10 cellular contexts compared by ENCODE assay signal in the genomic region with DNA sequence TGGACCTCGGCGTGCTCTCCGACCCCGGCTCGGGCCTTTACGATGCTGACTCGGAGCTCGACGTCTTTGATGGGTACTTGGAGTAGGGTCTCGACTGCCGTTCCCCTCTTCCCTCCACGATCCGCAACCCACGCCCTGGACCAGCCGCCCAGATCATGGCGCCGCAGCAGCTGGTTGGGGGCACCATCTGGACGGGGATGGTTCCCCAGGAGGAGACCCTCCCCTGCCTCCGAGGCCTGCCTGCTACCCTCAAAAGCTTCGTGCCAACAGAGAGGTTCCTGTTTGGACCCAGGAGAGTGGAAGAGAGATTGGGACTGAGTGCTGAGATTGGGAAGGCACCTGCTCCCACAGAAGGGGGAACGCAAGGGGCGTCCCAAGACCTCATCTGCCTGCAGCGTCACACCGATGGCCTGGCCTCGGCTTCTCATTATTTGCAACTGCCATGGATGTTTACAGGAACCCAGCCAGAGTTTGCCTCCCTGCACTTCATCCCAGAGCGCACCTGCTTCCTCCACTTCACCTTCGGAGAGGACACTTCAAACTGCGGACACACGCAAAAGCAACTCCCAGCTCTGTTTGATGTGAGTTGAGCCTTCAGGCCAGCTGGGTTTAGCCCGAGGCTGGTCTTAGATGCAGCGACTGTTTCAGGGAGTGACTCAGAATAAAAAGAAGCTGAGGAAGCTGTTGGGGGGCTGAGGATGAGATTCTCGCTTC. TPM values are rescaled to one million over a fixed set of nuclear protein-coding genes. Genes with fewer than 3 reads are reported as not detected.
DNase-seq lines count a peak whose midpoint lies in the region; ATAC-seq and TF ChIP-seq lines count a peak whose summit lies in the region.
"Not testable (repeated sequence)": the region's sequence is repeated elsewhere in the genome, so short reads cannot be mapped to it uniquely, and the experiment has no call there.
"Had no signal": no experiment of that assay in that cellular context is flagged by ENCODE, and none has a peak within 500 bp of the region (broad histone marks: within the 10 kb centered on the region; RNA-seq: fewer than 3 reads in every experiment).

No MANE protein-coding gene starts in this region.

- WGBS in hepatocyte (ENCODE audit: low lambda C conversion rate, missing lambda C conversion rate): 75% methylated on average over 23 of the region's 32 CpGs

- peak overlapping the region; percentile 52 for H3K4me3 Mint-ChIP-seq in nephron progenitor cell

- H3K27me3 Mint-ChIP-seq in nephron progenitor cell (ENCODE audit: low read depth, poor library complexity): not testable (repeated sequence)

- not testable (repeated sequence) for H3K9me3 Mint-ChIP-seq in nephron progenitor cell

- H3K4me1 Mint-ChIP-seq in nephron progenitor cell: not testable (repeated sequence)

- not testable (repeated sequence) for H3K36me3 Mint-ChIP-seq in nephron progenitor cell (ENCODE audit: low read depth)

- not testable (repeated sequence) for H3K9me2 ChIP-seq in hepatocyte (replicated peaks; ENCODE audit: insufficient read depth)

- not testable (repeated sequence) for H2AFZ ChIP-seq in hepatocyte

- not testable (repeated sequence) for H3K27ac Mint-ChIP-seq in nephron progenitor cell

- H4K20me1 ChIP-seq in hepatocyte (ENCODE audit: insufficient read depth, poor library complexity, severe bottlenecking): not testable (repeated sequence)

- ATAC-seq in thoracic aorta (ENCODE audit: insufficient number of reproducible peaks, low FRiP score, low read depth): not testable (repeated sequence)

- not testable (repeated sequence) for TF ChIP-seq CTCF in choroid plexus epithelial cell (conservative IDR thresholded peaks at IDR 0.05; ENCODE audit: low read depth, low read length); hepatocyte (IDR thresholded peaks at IDR 0.05; ENCODE audit: poor library complexity); nephron progenitor cell (IDR thresholded peaks at IDR 0.05); thoracic aorta (IDR thresholded peaks at IDR 0.05)

- not testable (repeated sequence) for H3K79me2 ChIP-seq in hepatocyte

- not testable (repeated sequence) for H3K27ac ChIP-seq in hepatocyte
- H3K27ac ChIP-seq in thoracic aorta: peak overlapping the region; percentile 65 to 86

- peak overlapping the region; percentile 51 for H3K4me2 ChIP-seq in hepatocyte

- not testable (repeated sequence) for H3K27me3 ChIP-seq in hepatocyte; thoracic aorta (replicated peaks; ENCODE audit: insufficient read depth)

- H3K4me3 ChIP-seq in choroid plexus epithelial cell (ENCODE audit: low read depth, low read length): peak overlapping the region; percentile 23
- H3K4me3 ChIP-seq in hepatocyte: not testable (repeated sequence)
- H3K4me3 ChIP-seq in thoracic aorta: peak overlapping the region; percentile 76

- not testable (repeated sequence) for H3K9me3 ChIP-seq in hepatocyte (ENCODE audit: low read depth); thoracic aorta

- H3K36me3 ChIP-seq in hepatocyte (replicated peaks; ENCODE audit: insufficient read depth, low read depth); thoracic aorta: not testable (repeated sequence)

- DNase-seq in ELF-1 (ENCODE audit: low read depth, low spot score): peak; percentile 37
- peak; percentile 39 to 52 for DNase-seq in NCI-H187 (lab: John Stamatoyannopoulos, UW)
- DNase-seq in RPMI8226: peak; percentile 40
- DNase-seq in activated T-cell treated with anti-CD3 and anti-CD28 coated beads, Interleukin-2, amount 50 U/mL, for 1 hour: peak; percentile 60
- DNase-seq in choroid plexus epithelial cell (ENCODE audit: low read depth): peak; percentile 14
- not testable (repeated sequence) for DNase-seq in hepatocyte (ENCODE audit: low spot score); thoracic aorta (ENCODE audit: low spot score)
- DNase-seq in nephron progenitor cell: peak; percentile 18

- not testable (repeated sequence) for H3K4me1 ChIP-seq in hepatocyte (ENCODE audit: insufficient read depth)
- peaks cover 17 to 36% of the 10 kb centered on the region in 2 donors for H3K4me1 ChIP-seq in thoracic aorta (ENCODE audit: control insufficient read depth in 1 of 2, low read depth in 2 of 2)

RNA-seq across cellular contexts. Expression of gene GOLGA6L7, which starts 58.9 kb away (rescaled TPM):
- not detected in 2 replicates for total RNA-seq in hepatocyte
- not detected in 2 replicates for polyA plus RNA-seq in hepatocyte
- not detected for total RNA-seq in thoracic aorta
- total RNA-seq: LHCN-M2, renal cortical epithelial cell had no signal
